ENCODE assay signal across 7 cellular contexts in genomic region chr10:100285316-100285715, GRCh38. TPM values are rescaled to one million over a fixed set of nuclear protein-coding genes. Genes with fewer than 3 reads are reported as not detected.
DNase-seq lines count a peak whose midpoint lies in the region; ATAC-seq, FAIRE-seq and TF ChIP-seq lines count a peak whose summit lies in the region.
"Not testable (repeated sequence)": the region's sequence is repeated elsewhere in the genome, so short reads cannot be mapped to it uniquely, and the experiment has no call there.
"Had no signal": no experiment of that assay in that cellular context is flagged by ENCODE, and none has a peak within 500 bp of the region (broad histone marks: within the 10 kb centered on the region; RNA-seq: fewer than 3 reads in every experiment).

No MANE protein-coding gene starts in this region.

- not testable (repeated sequence) for H3K9me2 ChIP-seq in GM23338 (ENCODE audit: insufficient read depth); SU-DHL-6 (replicated peaks; ENCODE audit: insufficient read depth, low read length)

- peaks cover 15% of the 10 kb centered on the region for H3K27me3 Mint-ChIP-seq in GM23338 (ENCODE audit: insufficient read depth, low read depth, poor library complexity)
- H3K27me3 Mint-ChIP-seq in natural killer cell (ENCODE audit: low read depth in 2 of 2), result not testable (repeated sequence)

- peaks cover 52% of the 10 kb centered on the region for H3K79me2 ChIP-seq in GM23338 (replicated peaks; ENCODE audit: insufficient read depth)
- H3K79me2 ChIP-seq in SU-DHL-6 (ENCODE audit: insufficient read depth, low read length), result peaks cover 45% of the 10 kb centered on the region
- H3K79me2 ChIP-seq in GM12878 (ENCODE audit: control insufficient read depth, insufficient read depth, low read length), result peaks cover 47% of the 10 kb centered on the region

- CTCF ChIA-PET in GM12878 (lab: Yijun Ruan, JAX), result interaction anchor here (1.6 kb wide), 1 partner anchor 54 kb away, joined by 5 read pairs; no protein-coding TSS in a partner anchor

- peaks cover 14% of the 10 kb centered on the region for H3K4me1 Mint-ChIP-seq in GM23338
- H3K4me1 Mint-ChIP-seq in natural killer cell, result peaks cover 17 to 28% of the 10 kb centered on the region in 2 donors

- not testable (repeated sequence) for H3K27me3 ChIP-seq in GM23338 (ENCODE audit: insufficient read depth); SU-DHL-6 (ENCODE audit: low read length); GM12878 (replicated peaks in 1 of 2; ENCODE audit: control insufficient read depth in 2 of 2, insufficient read depth in 2 of 2, low read length in 1 of 2); foreskin keratinocyte; transverse colon

- not testable (repeated sequence) for DNase-seq in GM23338 (ENCODE audit: low spot score); GM12878 (ENCODE audit: low read depth, low spot score); foreskin keratinocyte; natural killer cell; transverse colon

- in situ Hi-C loops in GM12878 (cut with MboI); transverse colon (cut with MboI; ENCODE audit: low pct_ligation_motif_present in 1 of 4, low pct_unique_long_range_greater_than_20kb in 1 of 4, low sequenced_read_pairs in 3 of 4): not testable (repeated sequence)

- H3K4me1 ChIP-seq in GM23338 (ENCODE audit: insufficient read depth) (peaks cover 14% of the 10 kb centered on the region), transverse colon (peaks cover 0 to 26% (median 10%) of the 10 kb centered on the region in 4 donors)
- H3K4me1 ChIP-seq in GM12878 (ENCODE audit: control insufficient read depth, insufficient read depth, low read length); foreskin keratinocyte: not testable (repeated sequence)

- TF ChIP-seq RAD21 in GM12878 (IDR thresholded peaks at IDR 0.05; ENCODE audit: insufficient read depth, low read depth, low read length), result not testable (repeated sequence)

- intact Hi-C loops in GM12878 (cut with micrococcal nuclease; ENCODE audit: unreplicated experiment); natural killer cell (cut with micrococcal nuclease); transverse colon (cut with DNase I; ENCODE audit: low total_unique reads): not testable (repeated sequence)

- TF ChIP-seq CTCF in GM23338 (conservative IDR thresholded peaks at IDR 0.05; ENCODE audit: low read depth in 2 of 2); SU-DHL-6 (IDR thresholded peaks at IDR 0.05; ENCODE audit: insufficient read depth, low read length, poor library complexity, severe bottlenecking); GM12878 (IDR thresholded peaks at IDR 0.05 in 2 of 3, conservative IDR thresholded peaks at IDR 0.05 in 1 of 3; ENCODE audit: control insufficient read depth in 2 of 3, extremely low read depth in 1 of 3, insufficient read depth in 1 of 3, low read depth in 3 of 3, low read length in 3 of 3); foreskin keratinocyte (conservative IDR thresholded peaks at IDR 0.05); natural killer cell (IDR thresholded peaks at IDR 0.05); transverse colon (IDR thresholded peaks at IDR 0.05): not testable (repeated sequence)

- peak overlapping the region; percentile 90 for H3K4me2 ChIP-seq in GM23338
- H3K4me2 ChIP-seq in SU-DHL-6 (ENCODE audit: low read depth, low read length, poor library complexity, severe bottlenecking), result peak overlapping the region; percentile 90
- peak overlapping the region; percentile 96 for H3K4me2 ChIP-seq in GM12878 (ENCODE audit: control insufficient read depth, insufficient read depth)

- H3K36me3 Mint-ChIP-seq in GM23338 (ENCODE audit: low read depth), result peaks cover 17% of the 10 kb centered on the region
- H3K36me3 Mint-ChIP-seq in natural killer cell, result not testable (repeated sequence)

- POLR2A ChIA-PET in GM12878 (lab: Charles Lee), result interaction anchor here (1.6 kb wide), 1 partner anchor 88 kb away, joined by 3 read pairs; no protein-coding TSS in a partner anchor

- WGBS in GM12878 (ENCODE audit: insufficient coverage, insufficient replicate concordance, low lambda C conversion rate, missing lambda C conversion rate), result 30% methylated on average over 11 of the region's 11 CpGs
- WGBS in transverse colon (ENCODE audit: low coverage in 1 of 2), 2 donors, result 79 to 94% methylated on average over 7 to 11 of the region's 11 CpGs

- not testable (repeated sequence) for H3K36me3 ChIP-seq in GM23338 (ENCODE audit: insufficient read depth); SU-DHL-6 (ENCODE audit: low read length); GM12878 (ENCODE audit: control insufficient read depth in 2 of 2, insufficient read depth in 2 of 2, low read length in 1 of 2); transverse colon

- not testable (repeated sequence) for BruUV-seq in GM12878 (replicated peaks; lab: Mats Ljungman, UMichigan)

- not testable (repeated sequence) for TF ChIP-seq EP300 in GM12878 (IDR thresholded peaks at IDR 0.05; ENCODE audit: borderline replicate concordance in 1 of 2, control insufficient read depth in 1 of 2, low read depth in 2 of 2, low read length in 2 of 2); transverse colon (IDR thresholded peaks at IDR 0.05; ENCODE audit: low read depth)

- RAD21 ChIA-PET in GM12878 (lab: Charles Lee; ENCODE audit: unreplicated experiment), result interaction anchor here (1.0 to 1.1 kb wide), 2 partner anchors 20 to 60 kb away, joined by 3 read pairs; no protein-coding TSS in a partner anchor

- H4K20me1 ChIP-seq in GM23338 (replicated peaks; ENCODE audit: insufficient read depth); SU-DHL-6 (ENCODE audit: low read depth, low read length); GM12878 (ENCODE audit: control insufficient read depth, insufficient read depth): not testable (repeated sequence)

- H3F3A ChIP-seq in GM23338 (replicated peaks; ENCODE audit: low read depth); SU-DHL-6 (ENCODE audit: insufficient read depth): not testable (repeated sequence)

- H3K27ac ChIP-seq in GM23338 (ENCODE audit: low read depth), result peak overlapping the region; percentile 89; the same call in 1 of the 2 replicates
- peak overlapping the region; percentile 64; the same call in 1 of the 2 replicates for H3K27ac ChIP-seq in SU-DHL-6 (ENCODE audit: low read depth, low read length)
- H3K27ac ChIP-seq in GM12878 (ENCODE audit: control insufficient read depth, insufficient read depth), result peak overlapping the region; percentile 92
- peak overlapping the region; percentile 58 for H3K27ac ChIP-seq in foreskin keratinocyte
- H3K27ac ChIP-seq in transverse colon, result peak overlapping the region; percentile 85 to 95 (median 90)

- H3K27ac Mint-ChIP-seq in GM23338 (peak overlapping the region; percentile 96), natural killer cell (peak overlapping the region; percentile 91 to 98)

- TF ChIP-seq POLR2A in GM12878 (IDR thresholded peaks at IDR 0.05; ENCODE audit: low read depth, low read length); transverse colon (IDR thresholded peaks at IDR 0.05): not testable (repeated sequence)

- H2AFZ ChIP-seq in GM23338; SU-DHL-6 (ENCODE audit: low read depth, low read length, severe bottlenecking); GM12878 (ENCODE audit: control insufficient read depth, low read depth, low read length): not testable (repeated sequence)

- not testable (repeated sequence) for ATAC-seq in GM23338, GM12878, foreskin keratinocyte, natural killer cell

- H3K4me3 ChIP-seq in GM23338 (peak overlapping the region; percentile 100), SU-DHL-6 (ENCODE audit: insufficient read depth, low read length, poor library complexity, severe bottlenecking) (peak overlapping the region; percentile 82), GM12878 (peak overlapping the region; percentile 92), transverse colon (peak overlapping the region in 2 of 4 donors; percentile 61 to 63)

- H3K9ac ChIP-seq in SU-DHL-6 (ENCODE audit: low read length) (peak overlapping the region; percentile 97), GM12878 (ENCODE audit: control insufficient read depth, insufficient read depth, low read length) (peak overlapping the region; percentile 97)

- not testable (repeated sequence) for H3K9me3 ChIP-seq in SU-DHL-6 (ENCODE audit: insufficient read depth, low read length); GM12878 (replicated peaks; ENCODE audit: control insufficient read depth, insufficient read depth, low read length); transverse colon

- SMC1A ChIA-PET in GM12878 (lab: Charles Lee; ENCODE audit: uncharacterized antibody, unreplicated experiment), result interaction anchor here (0.5 to 1.6 kb wide), 2 partner anchors 14 to 50 kb away, joined by 4 read pairs; no protein-coding TSS in a partner anchor

- peak overlapping the region; percentile 98 for H3K4me3 Mint-ChIP-seq in GM23338
- peak overlapping the region; percentile 97 for H3K4me3 Mint-ChIP-seq in natural killer cell

- not testable (repeated sequence) for H3K9me3 Mint-ChIP-seq in GM23338, natural killer cell

- FAIRE-seq in GM12878 (lab: Jason Lieb, UNC), result not testable (repeated sequence)

RNA-seq across cellular contexts. Expression of gene BLOC1S2, which starts 1.2 kb away (rescaled TPM):
- total RNA-seq in GM23338 (2014; rRNA removed; shearing (Covaris generic)), result 68.4 and 72.8 TPM in 2 replicates
- polyA plus RNA-seq in GM23338 (2016; fragmentation: Nextera tagmentation; extraction: Ambion mirVana) (69.0 and 69.6 TPM in 2 replicates), GM12878 (2011; rRNA removed) (71.7 and 117 TPM in 2 replicates), GM12878 (2014; fragmentation: Illumina TruSeq; extraction: Trizol) (66.9 and 71.3 TPM in 2 replicates), GM12878 (2014; fragmentation: Nextera tagmentation; extraction: Ambion mirVana) (100 to 1,000 TPM; 106 to 120 TPM), GM12878 (2014; rRNA removed) (79.2 and 94.4 TPM in 2 replicates), GM12878 (2016; fragmentation: Nextera tagmentation; extraction: Ambion mirVana) (100 to 1,000 TPM; 147 to 164 TPM), foreskin keratinocyte (82.8 TPM in 2 replicates)
- total RNA-seq in GM12878 (2013; cell fraction: nucleolus; rRNA removed), result 9.0 and 14.8 TPM in 2 replicates
- total RNA-seq in GM12878 (2014; rRNA removed) (75.0 and 79.8 TPM in 2 replicates), GM12878 (2014; rRNA removed; fragmentation: Illumina TruSeq; extraction: Trizol) (66.2 and 75.1 TPM in 2 replicates), GM12878 (2021) (54.4 and 58.6 TPM in 2 replicates), foreskin keratinocyte (74.5 and 77.1 TPM in 2 replicates), natural killer cell (10 to 100 TPM; 36.7 to 63.7 (median 60.4) TPM), transverse colon (10 to 100 TPM in 2 of 4 donors, 1 to 10 TPM in 1, not detected in 1; 1.1 to 20.3 (median 13.4) TPM)
- 37.9 TPM for polyA plus RNA-seq in GM12878 (2011; ENCODE audit: low read depth)
- polyA plus RNA-seq in GM12878 (2011; cell fraction: cytosol; rRNA removed), result 24.1 and 29.0 TPM in 2 replicates
- 17.1 and 21.6 TPM in 2 replicates for polyA plus RNA-seq in GM12878 (2011; cell fraction: nucleus; rRNA removed)
- polyA plus RNA-seq in GM12878 (2012), result 58.3 and 73.0 TPM in 2 replicates
- polyA minus RNA-seq in GM12878 (2011; rRNA and poly(A)+ RNA removed), result 10.4 and 14.8 TPM in 2 replicates
- polyA minus RNA-seq in GM12878 (2011; cell fraction: cytosol; rRNA and poly(A)+ RNA removed), result 5.7 and 10.3 TPM in 2 replicates
- 6.6 and 7.6 TPM in 2 replicates for polyA minus RNA-seq in GM12878 (2011; cell fraction: nucleus; rRNA and poly(A)+ RNA removed)

RNA-seq across cellular contexts. Expression of gene CWF19L1, which starts 17.9 kb away (rescaled TPM):
- total RNA-seq in GM23338 (2014; rRNA removed; shearing (Covaris generic)), result 32.3 and 34.4 TPM in 2 replicates
- polyA plus RNA-seq in GM23338 (2016; fragmentation: Nextera tagmentation; extraction: Ambion mirVana) (12.8 and 15.8 TPM in 2 replicates), GM12878 (2011; rRNA removed) (33.0 and 41.5 TPM in 2 replicates), GM12878 (2014; fragmentation: Illumina TruSeq; extraction: Trizol) (34.3 and 48.1 TPM in 2 replicates), GM12878 (2014; fragmentation: Nextera tagmentation; extraction: Ambion mirVana) (10 to 100 TPM; 37.6 to 51.7 TPM), GM12878 (2014; rRNA removed) (26.4 and 30.2 TPM in 2 replicates), GM12878 (2016; fragmentation: Nextera tagmentation; extraction: Ambion mirVana) (10 to 100 TPM; 45.0 to 45.1 TPM), foreskin keratinocyte (19.2 and 22.7 TPM in 2 replicates)
- total RNA-seq in GM12878 (2013; cell fraction: nucleolus; rRNA removed), result 65.2 and 67.4 TPM in 2 replicates
- total RNA-seq in GM12878 (2014; rRNA removed) (38.8 and 39.1 TPM in 2 replicates), GM12878 (2014; rRNA removed; fragmentation: Illumina TruSeq; extraction: Trizol) (37.4 and 38.6 TPM in 2 replicates), GM12878 (2021) (31.9 and 36.7 TPM in 2 replicates), foreskin keratinocyte (29.3 and 33.9 TPM in 2 replicates), natural killer cell (10 to 100 TPM; 52.5 to 58.0 (median 54.8) TPM), transverse colon (10 to 100 TPM in 3 of 4 donors, 1 to 10 TPM in 1; 2.2 to 15.2 (median 13.0) TPM)
- 20.7 TPM for polyA plus RNA-seq in GM12878 (2011; ENCODE audit: low read depth)
- polyA plus RNA-seq in GM12878 (2011; cell fraction: cytosol; rRNA removed), result 23.3 and 23.9 TPM in 2 replicates
- polyA plus RNA-seq in GM12878 (2011; cell fraction: nucleus; rRNA removed), result 31.3 and 32.6 TPM in 2 replicates
- 22.3 and 22.5 TPM in 2 replicates for polyA plus RNA-seq in GM12878 (2012)
- polyA minus RNA-seq in GM12878 (2011; rRNA and poly(A)+ RNA removed), result 32.7 and 32.8 TPM in 2 replicates
- 9.9 and 14.1 TPM in 2 replicates for polyA minus RNA-seq in GM12878 (2011; cell fraction: cytosol; rRNA and poly(A)+ RNA removed)
- polyA minus RNA-seq in GM12878 (2011; cell fraction: nucleus; rRNA and poly(A)+ RNA removed), result 9.9 and 10.7 TPM in 2 replicates

RNA-seq across cellular contexts. Expression of gene PKD2L1, which starts 44.7 kb away (rescaled TPM):
- not detected in 2 replicates for total RNA-seq in GM23338 (2014; rRNA removed; shearing (Covaris generic))
- not detected in 2 replicates for polyA plus RNA-seq in GM23338 (2016; fragmentation: Nextera tagmentation; extraction: Ambion mirVana)
- total RNA-seq in GM12878 (2013; cell fraction: nucleolus; rRNA removed), result not detected in 2 replicates
- 0.17 and 0.22 TPM in 2 replicates for total RNA-seq in GM12878 (2014; rRNA removed)
- 0.14 TPM in 1 of 2 replicates, not detected in the other for total RNA-seq in GM12878 (2014; rRNA removed; fragmentation: Illumina TruSeq; extraction: Trizol)
- 0.05 and 0.08 TPM in 2 replicates for total RNA-seq in GM12878 (2021)
- not detected for polyA plus RNA-seq in GM12878 (2011; ENCODE audit: low read depth)
- 0.05 and 0.06 TPM in 2 replicates for polyA plus RNA-seq in GM12878 (2011; rRNA removed)
- polyA plus RNA-seq in GM12878 (2011; cell fraction: cytosol; rRNA removed), result 0.03 and 0.06 TPM in 2 replicates
- 0.24 and 0.35 TPM in 2 replicates for polyA plus RNA-seq in GM12878 (2011; cell fraction: nucleus; rRNA removed)
- polyA plus RNA-seq in GM12878 (2012), result 0.07 TPM in 1 of 2 replicates, not detected in the other
- polyA plus RNA-seq in GM12878 (2014; fragmentation: Illumina TruSeq; extraction: Trizol), result 0.09 and 0.27 TPM in 2 replicates
- not detected for polyA plus RNA-seq in GM12878 (2014; fragmentation: Nextera tagmentation; extraction: Ambion mirVana)
- not detected in 2 replicates for polyA plus RNA-seq in GM12878 (2014; rRNA removed)
- not detected for polyA plus RNA-seq in GM12878 (2016; fragmentation: Nextera tagmentation; extraction: Ambion mirVana)
- not detected in 2 replicates for polyA minus RNA-seq in GM12878 (2011; rRNA and poly(A)+ RNA removed)
- not detected in 2 replicates for polyA minus RNA-seq in GM12878 (2011; cell fraction: cytosol; rRNA and poly(A)+ RNA removed)
- polyA minus RNA-seq in GM12878 (2011; cell fraction: nucleus; rRNA and poly(A)+ RNA removed), result not detected in 2 replicates
- total RNA-seq in foreskin keratinocyte, result not detected in 2 replicates
- polyA plus RNA-seq in foreskin keratinocyte, result not detected in 2 replicates
- total RNA-seq in natural killer cell, result not detected
- total RNA-seq in transverse colon, result 1 to 10 TPM in 1 of 4 donors, under 1 TPM in 1, not detected in 2; 0.14 to 1.9 TPM
- total RNA-seq: urinary bladder had no signal
- polyA plus RNA-seq: urinary bladder had no signal

RNA-seq across cellular contexts. Expression of gene CHUK, which starts 55.9 kb away (rescaled TPM):
- total RNA-seq in GM23338 (2014; rRNA removed; shearing (Covaris generic)), result 24.8 and 31.5 TPM in 2 replicates
- 8.5 and 10.1 TPM in 2 replicates for polyA plus RNA-seq in GM23338 (2016; fragmentation: Nextera tagmentation; extraction: Ambion mirVana)
- total RNA-seq in GM12878 (2013; cell fraction: nucleolus; rRNA removed), result 22.9 and 23.8 TPM in 2 replicates
- total RNA-seq in GM12878 (2014; rRNA removed), result 25.1 and 29.4 TPM in 2 replicates
- total RNA-seq in GM12878 (2014; rRNA removed; fragmentation: Illumina TruSeq; extraction: Trizol), result 29.2 TPM in 2 replicates
- 20.4 and 21.2 TPM in 2 replicates for total RNA-seq in GM12878 (2021)
- 5.3 TPM for polyA plus RNA-seq in GM12878 (2011; ENCODE audit: low read depth)
- polyA plus RNA-seq in GM12878 (2011; rRNA removed), result 25.7 and 35.0 TPM in 2 replicates
- polyA plus RNA-seq in GM12878 (2011; cell fraction: cytosol; rRNA removed), result 8.2 and 8.9 TPM in 2 replicates
- polyA plus RNA-seq in GM12878 (2011; cell fraction: nucleus; rRNA removed), result 11.1 and 16.7 TPM in 2 replicates
- polyA plus RNA-seq in GM12878 (2012), result 8.7 and 8.9 TPM in 2 replicates
- 31.4 and 42.6 TPM in 2 replicates for polyA plus RNA-seq in GM12878 (2014; fragmentation: Illumina TruSeq; extraction: Trizol)
- polyA plus RNA-seq in GM12878 (2014; fragmentation: Nextera tagmentation; extraction: Ambion mirVana), result 10 to 100 TPM in 1 of 2 experiments, 1 to 10 TPM in 1; 8.7 to 10.6 TPM
- polyA plus RNA-seq in GM12878 (2014; rRNA removed), result 15.6 and 18.2 TPM in 2 replicates
- polyA plus RNA-seq in GM12878 (2016; fragmentation: Nextera tagmentation; extraction: Ambion mirVana), result 10 to 100 TPM; 28.4 to 29.9 TPM
- polyA minus RNA-seq in GM12878 (2011; rRNA and poly(A)+ RNA removed), result 15.3 and 24.1 TPM in 2 replicates
- polyA minus RNA-seq in GM12878 (2011; cell fraction: cytosol; rRNA and poly(A)+ RNA removed), result 6.1 and 7.9 TPM in 2 replicates
- polyA minus RNA-seq in GM12878 (2011; cell fraction: nucleus; rRNA and poly(A)+ RNA removed), result 8.1 and 13.1 TPM in 2 replicates
- 19.5 and 22.6 TPM in 2 replicates for total RNA-seq in foreskin keratinocyte
- polyA plus RNA-seq in foreskin keratinocyte, result 5.7 and 8.7 TPM in 2 replicates
- 10 to 100 TPM; 23.7 to 33.6 (median 33.3) TPM for total RNA-seq in natural killer cell
- 10 to 100 TPM; 16.5 to 22.2 (median 18.8) TPM for total RNA-seq in transverse colon
